In the genomic region with DNA sequence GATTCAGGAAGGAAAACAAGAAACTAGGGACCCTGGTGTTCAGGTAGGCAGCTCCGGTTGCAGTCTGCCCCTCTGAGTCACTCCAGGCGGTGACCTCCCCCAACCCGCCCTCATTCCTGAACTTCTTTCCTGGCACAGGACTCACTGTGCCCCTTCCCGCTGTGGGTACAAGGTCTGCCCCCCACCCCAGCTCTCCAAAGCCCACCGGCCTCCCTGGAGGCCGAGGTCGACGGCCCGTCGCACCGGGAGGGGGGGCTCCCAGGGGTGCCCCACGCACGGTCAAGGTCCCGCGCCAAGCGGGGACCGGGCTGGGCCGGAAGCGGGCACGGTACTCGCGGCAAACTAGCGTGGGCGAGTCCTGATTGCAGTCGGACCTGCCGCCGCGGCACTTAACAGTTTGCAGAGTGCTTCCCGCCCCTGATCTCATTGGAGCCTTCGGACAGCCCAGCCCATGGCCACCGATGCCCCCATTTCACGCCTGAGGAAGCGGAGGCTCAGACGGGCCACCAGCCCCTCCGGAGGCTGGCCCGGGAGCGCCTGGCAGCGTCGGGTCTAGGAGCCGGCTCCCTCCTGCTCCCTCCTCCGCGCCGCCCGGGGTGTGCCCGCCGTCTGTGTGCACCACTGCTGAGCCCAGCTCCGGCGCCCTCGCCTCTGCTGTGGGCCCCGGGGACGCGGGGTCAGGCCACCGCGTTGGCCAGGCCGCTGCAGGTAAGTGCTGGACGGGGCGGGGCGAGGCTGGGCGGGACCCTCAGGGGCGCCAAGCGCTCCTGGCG, we compare ENCODE assay signal across 9 cellular contexts. TPM values are rescaled to one million over a fixed set of nuclear protein-coding genes. Genes with fewer than 3 reads are reported as not detected.
DNase-seq lines count a peak whose midpoint lies in the region; ATAC-seq and TF ChIP-seq lines count a peak whose summit lies in the region.
"Had no signal": no experiment of that assay in that cellular context is flagged by ENCODE, and none has a peak within 500 bp of the region (broad histone marks: within the 10 kb centered on the region; RNA-seq: fewer than 3 reads in every experiment).

TSS of gene GJB3 (plus strand) at position 144 of the 773 bp plus-strand sequence. CDS start 3,549 bp downstream, outside the sequence.

- peak within 1 kb of the TSS; percentile 13 to 35 for H3K27ac ChIP-seq in breast epithelium
- H3K27ac ChIP-seq in urinary bladder (ENCODE audit: low read depth): peak within 1 kb of the TSS; percentile 75

- H3K9me3 Mint-ChIP-seq in activated naive CD4-positive, alpha-beta T cell treated with anti-CD3 and anti-CD28 coated beads, Interleukin-2, amount 50 U/mL, for 24 hours: no peaks in the 10 kb centered on the region
- H3K9me3 Mint-ChIP-seq: natural killer cell treated with Interleukin-12 subunit alpha and Interleukin-12 subunit beta and Interleukin-15 and Interleukin-18, amount 100 ng/mL, for 72 hours had no signal

- H3K36me3 ChIP-seq in breast epithelium (no peaks in the 10 kb centered on the region), urinary bladder (ENCODE audit: insufficient read depth) (no peaks in the 10 kb centered on the region)

- H3K27me3 ChIP-seq in breast epithelium: peaks cover 0 to 18% of the 10 kb centered on the region in 2 donors

- 2% methylated on average over 62 of the region's 62 CpGs for WGBS in urinary bladder

- peaks cover 3% of the 10 kb centered on the region for H3K4me1 Mint-ChIP-seq in activated naive CD4-positive, alpha-beta T cell treated with anti-CD3 and anti-CD28 coated beads, Interleukin-2, amount 50 U/mL, for 24 hours

- H3K27ac Mint-ChIP-seq in activated naive CD4-positive, alpha-beta T cell treated with anti-CD3 and anti-CD28 coated beads, Interleukin-2, amount 50 U/mL, for 24 hours: no peak within 1 kb of the TSS
- H3K27ac Mint-ChIP-seq: natural killer cell treated with Interleukin-12 subunit alpha and Interleukin-12 subunit beta and Interleukin-15 and Interleukin-18, amount 100 ng/mL, for 72 hours had no signal

- ATAC-seq in GM19324 (IDR thresholded peaks at IDR 0.05; ENCODE audit: low FRiP score, unreplicated experiment): no peak

- no peaks in the 10 kb centered on the region for H3K36me3 Mint-ChIP-seq in activated naive CD4-positive, alpha-beta T cell treated with anti-CD3 and anti-CD28 coated beads, Interleukin-2, amount 50 U/mL, for 24 hours
- H3K36me3 Mint-ChIP-seq: natural killer cell treated with Interleukin-12 subunit alpha and Interleukin-12 subunit beta and Interleukin-15 and Interleukin-18, amount 100 ng/mL, for 72 hours had no signal

- intact Hi-C loops in breast epithelium (cut with DNase I; ENCODE audit: low total_unique reads): no loop called here

- peak within 1 kb of the TSS; percentile 8 for H3K4me3 Mint-ChIP-seq in activated naive CD4-positive, alpha-beta T cell treated with anti-CD3 and anti-CD28 coated beads, Interleukin-2, amount 50 U/mL, for 24 hours
- H3K4me3 Mint-ChIP-seq: natural killer cell treated with Interleukin-12 subunit alpha and Interleukin-12 subunit beta and Interleukin-15 and Interleukin-18, amount 100 ng/mL, for 72 hours had no signal

- TF ChIP-seq CTCF in breast epithelium (IDR thresholded peaks at IDR 0.05): no peak

- peaks cover 24% of the 10 kb centered on the region for H3K27me3 Mint-ChIP-seq in activated naive CD4-positive, alpha-beta T cell treated with anti-CD3 and anti-CD28 coated beads, Interleukin-2, amount 50 U/mL, for 24 hours

- H3K4me3 ChIP-seq in breast epithelium (peak within 1 kb of the TSS; percentile 19 to 69 (median 50)), urinary bladder (ENCODE audit: low read depth, low read length) (peak within 1 kb of the TSS; percentile 38)

- TF ChIP-seq POLR2A in breast epithelium (IDR thresholded peaks at IDR 0.05): no peak

- peaks cover 5% of the 10 kb centered on the region in 2 donors for H3K4me1 ChIP-seq in breast epithelium
- H3K4me1 ChIP-seq in urinary bladder (ENCODE audit: insufficient read depth): no peaks in the 10 kb centered on the region

- H3K9me3 ChIP-seq in breast epithelium: no peaks in the 10 kb centered on the region

- DNase-seq in activated naive CD4-positive, alpha-beta T cell (lab: John Stamatoyannopoulos, UW): no peak
- DNase-seq in breast epithelium (ENCODE audit: low spot score in 2 of 2): no peak
- DNase-seq in mesenteric fat pad (ENCODE audit: low spot score): peak; percentile 87
- no peak for DNase-seq in activated gamma-delta T cell treated with Interleukin-2 at 50 U/mL for 16 hours
- DNase-seq in anterior cingulate cortex (lab: John Stamatoyannopoulos, UW): no peak

RNA-seq across cellular contexts. Expression of gene GJB3, which starts in this region (rescaled TPM):
- total RNA-seq in breast epithelium (1 to 10 TPM in 1 of 3 donors, under 1 TPM in 1, not detected in 1; 0.33 to 1.2 TPM), mesenteric fat pad (not detected), urinary bladder (2.2 TPM)
- 2.1 TPM for polyA plus RNA-seq in urinary bladder
- total RNA-seq: natural killer cell treated with Interleukin-12 subunit alpha and Interleukin-12 subunit beta and Interleukin-15 and Interleukin-18, amount 100 ng/mL, for 72 hours had no signal

Comparison
In these comparisons a context has a peak if more than half of its experiments do, and no peak if none do; other contexts are left out.
1. Peak in DNase-seq in mesenteric fat pad; RNA of the gene not detected or under 1 TPM.